In genomic region chr1:65002508-65003315, GRCh38 we compare ENCODE assay signal across 8 cellular contexts. TPM values are rescaled to one million over a fixed set of nuclear protein-coding genes. Genes with fewer than 3 reads are reported as not detected.
DNase-seq lines count a peak whose midpoint lies in the region; ATAC-seq and TF ChIP-seq lines count a peak whose summit lies in the region.

No MANE protein-coding gene starts in this region.

- peak overlapping the region; percentile 70 for H3K4me3 ChIP-seq in WI38 (ENCODE audit: low read depth, low read length)
- H3K4me3 ChIP-seq in skeletal muscle satellite cell (ENCODE audit: low read length), result peak overlapping the region; percentile 84

- no peaks in the 10 kb centered on the region for H3K9me3 ChIP-seq in skeletal muscle satellite cell (replicated peaks; ENCODE audit: low read length)

- DNase-seq in HS-5 (ENCODE audit: low read depth) (peak; percentile 34), T47D (ENCODE audit: low read depth in 1 of 2, low spot score in 1 of 2) (peak; percentile 55 to 75), iPS-NIHi11 (ENCODE audit: low spot score) (peak; percentile 86), NCI-H1417 treated with DMSO at 0.1 percent for 48 hours (lab: John Stamatoyannopoulos, UW) (no peak)

- peak overlapping the region; percentile 46 for H3K27ac ChIP-seq in C4-2B

- H3K4me2 ChIP-seq in skeletal muscle satellite cell (ENCODE audit: low read length), result peak overlapping the region; percentile 94

- ATAC-seq in GM21360 (IDR thresholded peaks at IDR 0.05; ENCODE audit: unreplicated experiment), result peak; percentile 87

- H3K9ac ChIP-seq in skeletal muscle satellite cell (ENCODE audit: low read depth, low read length), result peak overlapping the region; percentile 92

- H3K27me3 ChIP-seq in skeletal muscle satellite cell (ENCODE audit: control insufficient read depth, insufficient read depth, low read length), result no peaks in the 10 kb centered on the region

- H3K36me3 ChIP-seq in skeletal muscle satellite cell (ENCODE audit: insufficient read depth, low read length), result no peaks in the 10 kb centered on the region

- peaks cover 18% of the 10 kb centered on the region for H3K4me1 ChIP-seq in skeletal muscle satellite cell (ENCODE audit: control insufficient read depth, insufficient read depth, low read length)

- TF ChIP-seq CTCF in C4-2B (conservative IDR thresholded peaks at IDR 0.05) (no peak), WI38 (IDR thresholded peaks at IDR 0.05; ENCODE audit: low read depth, low read length) (no peak)

- in situ Hi-C loops in T47D (cut with HindIII; ENCODE audit: low pct_unique_long_range_greater_than_20kb, low sequenced_read_pairs), result no loop called here

RNA-seq across cellular contexts. Expression of gene JAK1, which starts 36.4 kb away (rescaled TPM):
- 157 and 221 TPM in 2 replicates for total RNA-seq in skeletal muscle satellite cell (2012; rRNA removed)
